ENCODE assay signal across 8 cellular contexts in genomic region chr17:9576521-9577401, GRCh38. TPM values are rescaled to one million over a fixed set of nuclear protein-coding genes. Genes with fewer than 3 reads are reported as not detected.
DNase-seq lines count a peak whose midpoint lies in the region; ATAC-seq, FAIRE-seq and TF ChIP-seq lines count a peak whose summit lies in the region.

Gene CFAP52, plus strand, starts transcription at chr17:9576642. Its CDS starts 54 bp downstream, at chr17:9576696.

- ATAC-seq in body of pancreas (peak; percentile 79), sciatic nerve (peak; percentile 95), GM21528 (IDR thresholded peaks at IDR 0.05; ENCODE audit: low FRiP score, unreplicated experiment) (no peak)

- no peak for TF ChIP-seq POLR2A in body of pancreas (IDR thresholded peaks at IDR 0.05)

- H3K4me1 ChIP-seq in body of pancreas: peaks cover 25% of the 10 kb centered on the region

- peak within 1 kb of the TSS; percentile 41 to 99 for H3K4me3 ChIP-seq in body of pancreas

- no peaks in the 10 kb centered on the region for H3K27me3 ChIP-seq in body of pancreas

- no peaks in the 10 kb centered on the region for H3K9me3 ChIP-seq in body of pancreas

- peak; percentile 68 for FAIRE-seq in TTC549 (lab: Jason Lieb, UNC)

- no peaks in the 10 kb centered on the region for H3K36me3 ChIP-seq in body of pancreas (replicated peaks in 1 of 2; ENCODE audit: insufficient read depth in 1 of 2, low read depth in 2 of 2)

- intact Hi-C loops in body of pancreas (cut with DNase I) (no loop called here), sciatic nerve (cut with DNase I) (no loop called here)

- DNase-seq in AG08396 (ENCODE audit: low spot score) (peak; percentile 90), GM19238 (ENCODE audit: insufficient read length, low spot score) (peak; percentile 64), NAMALWA (ENCODE audit: low spot score) (peak; percentile 47), body of pancreas (peak; percentile 75 to 79 (median 78)), iPS DF 19.7 (ENCODE audit: low read depth, low spot score) (peak; percentile 64), sciatic nerve (ENCODE audit: low spot score) (peak; percentile 89)

- H3K27ac ChIP-seq in body of pancreas: peak within 1 kb of the TSS in 3 of 4 donors; percentile 44 to 76 (median 48)

- WGBS in body of pancreas, 2 donors: 7 to 13% methylated on average over 23 to 40 of the region's 40 CpGs

- TF ChIP-seq CTCF in body of pancreas (IDR thresholded peaks at IDR 0.05): peak; percentile 36 to 77 (median 71)

RNA-seq across cellular contexts. Expression of gene CFAP52, which starts in this region (rescaled TPM):
- total RNA-seq in body of pancreas (not detected), sciatic nerve (not detected)

Comparison
In these comparisons a context has a peak if more than half of its experiments do, and no peak if none do; other contexts are left out.
1. Peak in DNase-seq, ATAC-seq, H3K4me3 ChIP-seq and H3K27ac ChIP-seq in body of pancreas; RNA of the gene not detected or under 1 TPM.
2. Peak in DNase-seq and ATAC-seq in sciatic nerve; RNA of the gene not detected or under 1 TPM.